ENCODE assay signal across 2 cellular contexts in the genomic region with DNA sequence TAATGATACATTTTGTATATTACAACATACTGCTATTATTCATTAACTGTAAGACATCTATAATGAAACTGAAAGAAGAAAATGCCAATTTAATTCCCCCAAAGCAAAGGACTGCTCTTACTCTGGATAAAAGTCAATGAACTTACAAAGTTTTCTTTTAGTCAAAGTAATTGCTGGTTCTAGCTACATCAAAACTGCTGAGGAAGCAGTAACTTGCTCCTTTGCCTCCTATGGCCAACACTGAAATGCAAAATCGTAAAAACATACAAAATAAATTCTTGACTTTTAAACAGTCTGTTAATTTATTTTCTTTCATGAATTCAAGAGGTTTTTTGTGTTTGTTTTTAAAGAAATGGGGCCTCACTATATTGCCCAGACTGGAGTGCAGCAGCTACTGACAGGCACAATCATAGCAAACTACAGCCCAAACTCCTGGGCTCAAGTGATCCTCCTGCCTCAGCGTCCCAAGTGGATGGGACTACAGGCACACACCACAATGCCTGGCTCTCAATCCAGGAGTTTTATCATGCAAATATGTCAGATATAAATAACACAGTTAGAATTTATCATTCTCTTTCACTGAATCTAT.
A peak's percentile ranks its signal among the peaks of the same experiment; 100 is the strongest.
TF ChIP-seq lines count a peak whose summit lies in the region.

No MANE protein-coding gene starts in this region.

TF ChIP-seq in IMR-90, 13 proteins besides CTCF, POLR2A, EP300 and RAD21:
- TF ChIP-seq MAFK (IDR thresholded peaks at IDR 0.05; ENCODE audit: low read depth, low read length), result peak; percentile 80
- TF ChIP-seq SMC3 (IDR thresholded peaks at IDR 0.05; ENCODE audit: low read depth, low read length), result no peak

TF ChIP-seq in K562, 482 proteins besides CTCF, POLR2A, EP300 and RAD21:
- no peak for TF ChIP-seq ZNF165 (CRISPR knock-in tag; IDR thresholded peaks at IDR 0.05; ENCODE audit: borderline replicate concordance)
- no peak for TF ChIP-seq NFRKB (IDR thresholded peaks at IDR 0.05; ENCODE audit: low read depth)
- no peak for TF ChIP-seq ZNF76 (CRISPR knock-in tag; IDR thresholded peaks at IDR 0.05; ENCODE audit: borderline replicate concordance)
- no peak for TF ChIP-seq ESRRB (CRISPR knock-in tag; IDR thresholded peaks at IDR 0.05; ENCODE audit: borderline replicate concordance)
- TF ChIP-seq PCBP1 (IDR thresholded peaks at IDR 0.05; ENCODE audit: low read depth, low read length, poor library complexity, severe bottlenecking), result no peak
- no peak for TF ChIP-seq MAZ (CRISPR knock-in tag; conservative IDR thresholded peaks at IDR 0.05 in 1 of 2, IDR thresholded peaks at IDR 0.05 in 1 of 2)
- no peak for TF ChIP-seq SNRNP70 (optimal IDR thresholded peaks at IDR 0.05; ENCODE audit: low read depth, low read length)
- TF ChIP-seq C11orf30 (IDR thresholded peaks at IDR 0.05; ENCODE audit: low read depth), result peak; percentile 80
- TF ChIP-seq MAFK (IDR thresholded peaks at IDR 0.05; ENCODE audit: low read length), result peak; percentile 68
- TF ChIP-seq, protein P1, sequence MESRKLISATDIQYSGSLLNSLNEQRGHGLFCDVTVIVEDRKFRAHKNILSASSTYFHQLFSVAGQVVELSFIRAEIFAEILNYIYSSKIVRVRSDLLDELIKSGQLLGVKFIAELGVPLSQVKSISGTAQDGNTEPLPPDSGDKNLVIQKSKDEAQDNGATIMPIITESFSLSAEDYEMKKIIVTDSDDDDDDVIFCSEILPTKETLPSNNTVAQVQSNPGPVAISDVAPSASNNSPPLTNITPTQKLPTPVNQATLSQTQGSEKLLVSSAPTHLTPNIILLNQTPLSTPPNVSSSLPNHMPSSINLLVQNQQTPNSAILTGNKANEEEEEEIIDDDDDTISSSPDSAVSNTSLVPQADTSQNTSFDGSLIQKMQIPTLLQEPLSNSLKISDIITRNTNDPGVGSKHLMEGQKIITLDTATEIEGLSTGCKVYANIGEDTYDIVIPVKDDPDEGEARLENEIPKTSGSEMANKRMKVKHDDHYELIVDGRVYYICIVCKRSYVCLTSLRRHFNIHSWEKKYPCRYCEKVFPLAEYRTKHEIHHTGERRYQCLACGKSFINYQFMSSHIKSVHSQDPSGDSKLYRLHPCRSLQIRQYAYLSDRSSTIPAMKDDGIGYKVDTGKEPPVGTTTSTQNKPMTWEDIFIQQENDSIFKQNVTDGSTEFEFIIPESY (CRISPR knock-in tag; IDR thresholded peaks at IDR 0.05), result no peak
- peak; percentile 69 for TF ChIP-seq MAFG (tag; conservative IDR thresholded peaks at IDR 0.05)
- peak; percentile 85 for TF ChIP-seq MAFF (IDR thresholded peaks at IDR 0.05; ENCODE audit: low read length)
- TF ChIP-seq RBM25 (IDR thresholded peaks at IDR 0.05; ENCODE audit: low read depth, low read length, severe bottlenecking), result no peak
- TF ChIP-seq ZNF316 (IDR thresholded peaks at IDR 0.05), result peak; percentile 87
- TF ChIP-seq SRSF1 (IDR thresholded peaks at IDR 0.05; ENCODE audit: low read depth, low read length), result no peak
